In the genomic region with DNA sequence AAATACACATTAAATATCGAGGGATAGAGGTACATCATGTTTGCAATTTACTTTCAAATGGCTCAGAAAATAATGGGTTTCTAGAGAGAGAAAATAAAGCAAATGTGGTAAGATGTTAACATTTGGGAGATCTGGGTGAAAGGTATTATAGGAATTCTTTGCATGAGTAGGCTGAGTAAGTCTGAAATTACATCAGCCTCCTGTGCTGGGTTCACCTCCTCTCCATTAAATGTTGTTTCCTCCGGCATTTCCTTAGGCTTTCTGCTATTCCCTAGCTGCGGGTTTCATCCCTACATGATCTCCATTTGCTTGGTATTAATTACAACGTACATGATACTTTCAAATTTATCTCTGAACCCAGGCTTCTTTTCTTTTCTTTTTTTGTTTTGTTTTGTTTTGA, we compare ENCODE assay signal across 1 cellular context.
TF ChIP-seq lines count a peak whose summit lies in the region.

No MANE protein-coding gene starts in this region.

TF ChIP-seq in neural cell, 6 proteins besides CTCF, POLR2A, EP300 and RAD21 (continued from another document):
- TF ChIP-seq, protein P1, sequence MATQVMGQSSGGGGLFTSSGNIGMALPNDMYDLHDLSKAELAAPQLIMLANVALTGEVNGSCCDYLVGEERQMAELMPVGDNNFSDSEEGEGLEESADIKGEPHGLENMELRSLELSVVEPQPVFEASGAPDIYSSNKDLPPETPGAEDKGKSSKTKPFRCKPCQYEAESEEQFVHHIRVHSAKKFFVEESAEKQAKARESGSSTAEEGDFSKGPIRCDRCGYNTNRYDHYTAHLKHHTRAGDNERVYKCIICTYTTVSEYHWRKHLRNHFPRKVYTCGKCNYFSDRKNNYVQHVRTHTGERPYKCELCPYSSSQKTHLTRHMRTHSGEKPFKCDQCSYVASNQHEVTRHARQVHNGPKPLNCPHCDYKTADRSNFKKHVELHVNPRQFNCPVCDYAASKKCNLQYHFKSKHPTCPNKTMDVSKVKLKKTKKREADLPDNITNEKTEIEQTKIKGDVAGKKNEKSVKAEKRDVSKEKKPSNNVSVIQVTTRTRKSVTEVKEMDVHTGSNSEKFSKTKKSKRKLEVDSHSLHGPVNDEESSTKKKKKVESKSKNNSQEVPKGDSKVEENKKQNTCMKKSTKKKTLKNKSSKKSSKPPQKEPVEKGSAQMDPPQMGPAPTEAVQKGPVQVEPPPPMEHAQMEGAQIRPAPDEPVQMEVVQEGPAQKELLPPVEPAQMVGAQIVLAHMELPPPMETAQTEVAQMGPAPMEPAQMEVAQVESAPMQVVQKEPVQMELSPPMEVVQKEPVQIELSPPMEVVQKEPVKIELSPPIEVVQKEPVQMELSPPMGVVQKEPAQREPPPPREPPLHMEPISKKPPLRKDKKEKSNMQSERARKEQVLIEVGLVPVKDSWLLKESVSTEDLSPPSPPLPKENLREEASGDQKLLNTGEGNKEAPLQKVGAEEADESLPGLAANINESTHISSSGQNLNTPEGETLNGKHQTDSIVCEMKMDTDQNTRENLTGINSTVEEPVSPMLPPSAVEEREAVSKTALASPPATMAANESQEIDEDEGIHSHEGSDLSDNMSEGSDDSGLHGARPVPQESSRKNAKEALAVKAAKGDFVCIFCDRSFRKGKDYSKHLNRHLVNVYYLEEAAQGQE (IDR thresholded peaks at IDR 0.05; ENCODE audit: borderline replicate concordance) = no peak
- TF ChIP-seq POLR2AphosphoS5 (IDR thresholded peaks at IDR 0.05) (no peak), SMC3 (conservative IDR thresholded peaks at IDR 0.05; ENCODE audit: poor library complexity) (no peak)
